Comparison of ENCODE assay signal across 1 cellular context in genomic region chr1:233368106-233368783, GRCh38.
TF ChIP-seq lines count a peak whose summit lies in the region.

No MANE protein-coding gene starts in this region.

TF ChIP-seq in IMR-90, 13 proteins besides CTCF, POLR2A, EP300 and RAD21 (continued from another document):
- TF ChIP-seq USF2 (IDR thresholded peaks at IDR 0.05; ENCODE audit: low read depth, low read length) (no peak), CEBPB (IDR thresholded peaks at IDR 0.05; ENCODE audit: low read depth, low read length) (no peak), FOS (IDR thresholded peaks at IDR 0.05; ENCODE audit: low read depth, low read length) (no peak), SMC3 (IDR thresholded peaks at IDR 0.05; ENCODE audit: low read depth, low read length) (no peak)
